In the genomic region with DNA sequence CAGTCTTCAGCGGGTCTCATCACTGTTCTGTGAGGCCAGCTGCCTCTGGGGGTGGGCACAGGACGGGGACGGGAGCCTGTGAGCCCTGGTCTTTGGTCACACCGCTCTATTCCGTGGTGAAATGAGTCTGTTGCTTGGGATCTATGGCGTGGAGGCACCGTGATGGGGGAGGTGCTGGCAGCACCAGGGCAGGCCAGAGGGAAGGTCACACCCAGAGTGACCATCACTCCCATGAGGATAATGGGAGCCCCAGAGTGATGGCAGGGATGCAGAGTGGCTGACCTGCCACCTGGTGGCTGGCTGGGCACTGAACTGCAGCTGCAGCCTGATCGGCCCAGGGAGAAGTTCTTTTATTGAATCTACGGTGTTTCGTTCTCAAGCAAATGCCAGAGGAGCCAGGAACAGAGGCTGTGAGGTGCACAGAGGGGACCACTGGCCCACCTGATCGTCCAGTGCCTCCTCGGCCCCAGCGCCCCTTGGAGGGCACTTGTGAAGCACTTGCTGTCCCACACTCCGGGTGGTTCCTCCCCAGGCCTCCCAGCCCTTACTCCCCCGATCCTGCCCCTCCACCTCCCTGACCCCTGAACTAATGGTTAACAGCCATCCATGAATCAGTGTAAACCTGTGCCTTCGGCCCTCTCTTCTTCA, we compare ENCODE assay signal across 8 cellular contexts.
DNase-seq lines count a peak whose midpoint lies in the region; ATAC-seq, FAIRE-seq and TF ChIP-seq lines count a peak whose summit lies in the region.

No MANE protein-coding gene starts in this region.

- DNase-seq in D721Med (ENCODE audit: insufficient read length, low spot score) (peak; percentile 75), astrocyte of the spinal cord (ENCODE audit: low read depth, low spot score) (peak; percentile 51), NCI-H1436 treated with DMSO at 0.1 percent for 48 hours (lab: John Stamatoyannopoulos, UW) (no peak)

- H3K27ac ChIP-seq in layer of hippocampus (ENCODE audit: low read depth, low read length): peak overlapping the region; percentile 30

- TF ChIP-seq CTCF in D721Med (IDR thresholded peaks at IDR 0.05; ENCODE audit: insufficient read depth, missing control alignments) (peak; percentile 43), astrocyte of the spinal cord (IDR thresholded peaks at IDR 0.05; ENCODE audit: low read depth, low read length) (peak; percentile 76)

- TF ChIP-seq EP300 in Ishikawa (IDR thresholded peaks at IDR 0.05; ENCODE audit: borderline replicate concordance): no peak

- in situ Hi-C loops in astrocyte of the spinal cord (cut with HindIII; ENCODE audit: low sequenced_read_pairs): no loop called here

- ATAC-seq in HG02610 (IDR thresholded peaks at IDR 0.05; ENCODE audit: unreplicated experiment) (no peak), HG03095 (IDR thresholded peaks at IDR 0.05; ENCODE audit: unreplicated experiment) (no peak), HG03442 (IDR thresholded peaks at IDR 0.05; ENCODE audit: unreplicated experiment) (no peak)

- no peak overlapping the region for H3K4me3 ChIP-seq in astrocyte of the spinal cord (ENCODE audit: low read depth, low read length)

- peak; percentile 95 for TF ChIP-seq RAD21 in Ishikawa (IDR thresholded peaks at IDR 0.05; ENCODE audit: low read depth)

- H3K27me3 ChIP-seq in layer of hippocampus (ENCODE audit: control insufficient read depth, insufficient read depth, low read length): no peaks in the 10 kb centered on the region

- no peak for FAIRE-seq in D721Med (lab: Jason Lieb, UNC)

TF ChIP-seq in Ishikawa, 13 proteins besides CTCF, POLR2A, EP300 and RAD21:
- no peak for TF ChIP-seq TEAD4 (IDR thresholded peaks at IDR 0.05)
- no peak for TF ChIP-seq FOXM1 (IDR thresholded peaks at IDR 0.05; ENCODE audit: borderline replicate concordance, low read depth)
- TF ChIP-seq CEBPB (IDR thresholded peaks at IDR 0.05): no peak
- no peak for TF ChIP-seq TCF12 (IDR thresholded peaks at IDR 0.05; ENCODE audit: low read depth)
- 0 out of 2 replicates have a peak, but pooled peaks have one; percentile 17 for TF ChIP-seq YY1 (IDR thresholded peaks at IDR 0.05; ENCODE audit: low read depth)
